ENCODE assay signal across 20 cellular contexts in the genomic region with DNA sequence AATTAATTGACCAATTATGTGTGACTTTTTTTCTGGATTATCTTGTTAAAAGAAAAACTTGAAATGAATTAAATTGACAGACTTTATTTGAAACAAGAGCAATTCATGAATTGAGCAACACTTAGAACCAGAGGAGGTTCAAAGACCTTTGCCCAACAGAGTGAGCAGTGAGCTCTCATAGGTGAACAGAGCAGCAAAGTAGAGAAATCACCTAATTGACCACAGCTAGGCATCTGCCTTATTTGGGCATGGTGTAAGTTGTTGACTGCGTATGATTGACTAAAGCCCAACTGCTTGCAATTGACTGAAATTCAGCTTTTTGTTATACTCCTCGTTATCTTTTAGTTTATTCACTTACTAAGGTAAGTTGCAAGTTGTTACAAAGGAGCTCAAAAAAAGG.
DNase-seq lines count a peak whose midpoint lies in the region; ATAC-seq, FAIRE-seq and TF ChIP-seq lines count a peak whose summit lies in the region.
"Had no signal": no experiment of that assay in that cellular context is flagged by ENCODE, and none has a peak within 500 bp of the region (broad histone marks: within the 10 kb centered on the region; RNA-seq: fewer than 3 reads in every experiment).

No MANE protein-coding gene starts in this region.

- in situ Hi-C loops in GM12878 (cut with MboI) = no loop called here

- no TSS peak for BruUV-seq in GM12878 (replicated peaks; lab: Mats Ljungman, UMichigan)

- no peaks in the 10 kb centered on the region for H3K9me3 ChIP-seq in GM12878 (replicated peaks; ENCODE audit: control insufficient read depth, insufficient read depth, low read length)
- H3K9me3 ChIP-seq in right lobe of liver = no peaks in the 10 kb centered on the region
- H3K9me3 ChIP-seq: BLaER1, Caco-2 had no signal

- DNase-seq in GM12878 (ENCODE audit: low read depth, low spot score) (no peak), left lobe of liver (ENCODE audit: low spot score) (peak; percentile 54), right lobe of liver (peak in 1 of 3 donors; percentile 61), GM19239 (ENCODE audit: insufficient read length, low spot score) (no peak), activated T-cell treated with anti-CD3 and anti-CD28 coated beads for 4 hours (no peak), NCI-H2081 (lab: John Stamatoyannopoulos, UW) (no peak)
- no peak for DNase-seq in central memory CD4-positive, alpha-beta T cell
- DNase-seq: Caco-2; CD4-positive, CD25-positive, alpha-beta regulatory T cell; CD8-positive, alpha-beta T cell; DMS153; DND-41; GM23248; H9 had no signal

- SMC1A ChIA-PET in GM12878 (lab: Charles Lee; ENCODE audit: uncharacterized antibody, unreplicated experiment) = no interaction called here

- H4K20me1 ChIP-seq in GM12878 (ENCODE audit: control insufficient read depth, insufficient read depth) = no peaks in the 10 kb centered on the region
- H4K20me1 ChIP-seq: BLaER1 had no signal

- H2AFZ ChIP-seq in GM12878 (ENCODE audit: control insufficient read depth, low read depth, low read length) = no peak overlapping the region
- H2AFZ ChIP-seq: GM23248 had no signal

- H3K4me3 ChIP-seq in GM12878 = no peak overlapping the region
- H3K4me3 ChIP-seq in right lobe of liver = no peak overlapping the region
- H3K4me3 ChIP-seq: BLaER1, GM23248 had no signal

- RAD21 ChIA-PET in GM12878 (lab: Charles Lee; ENCODE audit: unreplicated experiment) = no interaction called here

- H3K27ac ChIP-seq in GM12878 (ENCODE audit: control insufficient read depth, insufficient read depth) = no peak overlapping the region
- peak overlapping the region in 2 of 3 donors; percentile 70 to 79 for H3K27ac ChIP-seq in right lobe of liver
- H3K27ac ChIP-seq: 22Rv1, BLaER1, C4-2B, GM23248 had no signal

- CTCF ChIA-PET in GM12878 (lab: Yijun Ruan, JAX) = no interaction called here

- TF ChIP-seq POLR2A in GM12878 (IDR thresholded peaks at IDR 0.05; ENCODE audit: low read depth, low read length) (no peak), right lobe of liver (IDR thresholded peaks at IDR 0.05) (no peak)

- ATAC-seq in GM18868 (IDR thresholded peaks at IDR 0.05; ENCODE audit: unreplicated experiment) = peak; percentile 67
- ATAC-seq in GM12878 = peak; percentile 69
- ATAC-seq in left lobe of liver = peak; percentile 100
- ATAC-seq in right lobe of liver = peak; percentile 100
- ATAC-seq: CD8-positive, alpha-beta T cell; HCT116 had no signal

- TF ChIP-seq RAD21 in GM12878 (IDR thresholded peaks at IDR 0.05; ENCODE audit: insufficient read depth, low read depth, low read length) = no peak

- no peak overlapping the region for H3K9ac ChIP-seq in GM12878 (ENCODE audit: control insufficient read depth, insufficient read depth, low read length)
- H3K9ac ChIP-seq: BLaER1, GM23248 had no signal

- TF ChIP-seq CTCF in GM12878 (IDR thresholded peaks at IDR 0.05 in 2 of 3, conservative IDR thresholded peaks at IDR 0.05 in 1 of 3; ENCODE audit: control insufficient read depth in 2 of 3, extremely low read depth in 1 of 3, insufficient read depth in 1 of 3, low read depth in 3 of 3, low read length in 3 of 3) (no peak), right lobe of liver (IDR thresholded peaks at IDR 0.05) (no peak)

- H3K27me3 ChIP-seq in GM12878 (replicated peaks in 1 of 2; ENCODE audit: control insufficient read depth in 2 of 2, insufficient read depth in 2 of 2, low read length in 1 of 2) (no peaks in the 10 kb centered on the region), right lobe of liver (no peaks in the 10 kb centered on the region)
- H3K27me3 ChIP-seq: BLaER1 had no signal

- no peaks in the 10 kb centered on the region for H3K79me2 ChIP-seq in GM12878 (ENCODE audit: control insufficient read depth, insufficient read depth, low read length)

- WGBS in GM12878 (ENCODE audit: insufficient coverage, insufficient replicate concordance, low lambda C conversion rate, missing lambda C conversion rate) = 54% methylated on average over 2 of the region's 2 CpGs
- 35% methylated on average over 2 of the region's 2 CpGs for WGBS in right lobe of liver (ENCODE audit: insufficient coverage, low coverage, low lambda C conversion rate, missing lambda C conversion rate)

- H3K4me1 ChIP-seq in GM12878 (ENCODE audit: control insufficient read depth, insufficient read depth, low read length) (no peaks in the 10 kb centered on the region), right lobe of liver (peaks cover 0 to 5% (median 0%) of the 10 kb centered on the region in 4 donors)
- H3K4me1 ChIP-seq: BLaER1, Caco-2 had no signal

- H3K4me2 ChIP-seq in GM12878 (ENCODE audit: control insufficient read depth, insufficient read depth) = no peak overlapping the region
- H3K4me2 ChIP-seq: BLaER1 had no signal

- POLR2A ChIA-PET in GM12878 (lab: Charles Lee) = no interaction called here

- FAIRE-seq in GM12878 (lab: Jason Lieb, UNC) (no peak), GM19239 (lab: Jason Lieb, UNC) (no peak)
- FAIRE-seq: G401.6 had no signal

- intact Hi-C loops in GM12878 (cut with micrococcal nuclease; ENCODE audit: unreplicated experiment) (no loop called here), right lobe of liver (cut with DNase I) (no loop called here)

- TF ChIP-seq EP300 in GM12878 (IDR thresholded peaks at IDR 0.05; ENCODE audit: borderline replicate concordance in 1 of 2, control insufficient read depth in 1 of 2, low read depth in 2 of 2, low read length in 2 of 2) = no peak

- H3K36me3 ChIP-seq in GM12878 (ENCODE audit: control insufficient read depth in 2 of 2, insufficient read depth in 2 of 2, low read length in 1 of 2) (no peaks in the 10 kb centered on the region), right lobe of liver (no peaks in the 10 kb centered on the region)
- H3K36me3 ChIP-seq: BLaER1 had no signal

TF ChIP-seq in GM12878, 131 proteins besides CTCF, POLR2A, EP300 and RAD21:
- no peak for TF ChIP-seq RAD51 (IDR thresholded peaks at IDR 0.05)
- 0 out of 4 replicates have a peak, but pooled peaks of 1 of the 2 experiments have one; percentile 31 for TF ChIP-seq SRF (IDR thresholded peaks at IDR 0.05; ENCODE audit: low read depth in 2 of 2, low read length in 2 of 2)
